8 cellular contexts compared by ENCODE assay signal in genomic region chrX:49922291-49923241, GRCh38. TPM values are rescaled to one million over a fixed set of nuclear protein-coding genes. Genes with fewer than 3 reads are reported as not detected.
DNase-seq lines count a peak whose midpoint lies in the region; ATAC-seq and TF ChIP-seq lines count a peak whose summit lies in the region.

TSS of gene CLCN5 (plus strand) at chrX:49922596. CDS start at chrX:49925299, 2,703 bp downstream.

- no peaks in the 10 kb centered on the region for H3K9me3 ChIP-seq in SK-N-MC (ENCODE audit: low read depth, low read length)

- H3K4me1 Mint-ChIP-seq in activated naive CD4-positive, alpha-beta T cell treated with anti-CD3 and anti-CD28 coated beads, Interleukin-2, amount 50 U/mL, for 24 hours = peaks cover 18% of the 10 kb centered on the region

- H3K27ac ChIP-seq in SK-N-MC (peak within 1 kb of the TSS; percentile 63), temporal lobe (ENCODE audit: low read depth, low read length) (peak within 1 kb of the TSS; percentile 31)

- H3K27me3 ChIP-seq in GM06990 (replicated peaks; ENCODE audit: control insufficient read depth, insufficient read depth, low read length) = no peaks in the 10 kb centered on the region

- H3K9ac ChIP-seq in SK-N-MC (ENCODE audit: insufficient read length) = peak within 1 kb of the TSS; percentile 77

- H3K27ac Mint-ChIP-seq in activated naive CD4-positive, alpha-beta T cell treated with anti-CD3 and anti-CD28 coated beads, Interleukin-2, amount 50 U/mL, for 24 hours = peak within 1 kb of the TSS; percentile 80

- H3K27me3 Mint-ChIP-seq in activated naive CD4-positive, alpha-beta T cell treated with anti-CD3 and anti-CD28 coated beads, Interleukin-2, amount 50 U/mL, for 24 hours = no peaks in the 10 kb centered on the region

- peak; percentile 97 for DNase-seq in GM06990 (ENCODE audit: extremely low read depth, insufficient read length)
- DNase-seq in NB4 (ENCODE audit: low read depth) = peak; percentile 94
- DNase-seq in SK-N-MC (ENCODE audit: low read depth, low spot score) = peak; percentile 60
- peak; percentile 93 for DNase-seq in globus pallidus (ENCODE audit: low spot score)
- DNase-seq in occipital lobe (lab: John Stamatoyannopoulos, UW) = peak; percentile 85

- peak; percentile 98 for ATAC-seq in HG02571 (IDR thresholded peaks at IDR 0.05; ENCODE audit: unreplicated experiment)

- no peaks in the 10 kb centered on the region for H3K9me3 Mint-ChIP-seq in activated naive CD4-positive, alpha-beta T cell treated with anti-CD3 and anti-CD28 coated beads, Interleukin-2, amount 50 U/mL, for 24 hours

- TF ChIP-seq POLR2A in NB4 (IDR thresholded peaks at IDR 0.05; ENCODE audit: extremely low read depth, insufficient read length) = peak; percentile 49

- H3K4me3 ChIP-seq in GM06990 (replicated peaks; ENCODE audit: low read depth, low read length) (peak within 1 kb of the TSS; percentile 72), NB4 (ENCODE audit: low read depth, low read length) (peak within 1 kb of the TSS; percentile 58), SK-N-MC (peak within 1 kb of the TSS; percentile 82)

- H3K4me3 Mint-ChIP-seq in activated naive CD4-positive, alpha-beta T cell treated with anti-CD3 and anti-CD28 coated beads, Interleukin-2, amount 50 U/mL, for 24 hours = peak within 1 kb of the TSS; percentile 81

- no peak for TF ChIP-seq CTCF in GM06990 (IDR thresholded peaks at IDR 0.05; ENCODE audit: insufficient read depth, low read length, poor library complexity, severe bottlenecking)
- TF ChIP-seq CTCF in NB4 (IDR thresholded peaks at IDR 0.05; ENCODE audit: low read depth, low read length) = no peak

- peaks cover 5% of the 10 kb centered on the region for H3K36me3 Mint-ChIP-seq in activated naive CD4-positive, alpha-beta T cell treated with anti-CD3 and anti-CD28 coated beads, Interleukin-2, amount 50 U/mL, for 24 hours

- H3K36me3 ChIP-seq in GM06990 (ENCODE audit: control insufficient read depth, insufficient read depth, low read length) (no peaks in the 10 kb centered on the region), SK-N-MC (ENCODE audit: insufficient read depth, low read length) (no peaks in the 10 kb centered on the region; the same call in 1 of the 2 replicates)

RNA-seq across cellular contexts. Expression of gene CLCN5, which starts in this region (rescaled TPM):
- total RNA-seq in occipital lobe (3.1 TPM), temporal lobe (3.4 TPM)

Comparison
In these comparisons a context has a peak if more than half of its experiments do, and no peak if none do; other contexts are left out.
1. Peak in every context shown above with its lines: DNase-seq, ATAC-seq, H3K4me3 ChIP-seq and H3K27ac ChIP-seq.